In the genomic region with DNA sequence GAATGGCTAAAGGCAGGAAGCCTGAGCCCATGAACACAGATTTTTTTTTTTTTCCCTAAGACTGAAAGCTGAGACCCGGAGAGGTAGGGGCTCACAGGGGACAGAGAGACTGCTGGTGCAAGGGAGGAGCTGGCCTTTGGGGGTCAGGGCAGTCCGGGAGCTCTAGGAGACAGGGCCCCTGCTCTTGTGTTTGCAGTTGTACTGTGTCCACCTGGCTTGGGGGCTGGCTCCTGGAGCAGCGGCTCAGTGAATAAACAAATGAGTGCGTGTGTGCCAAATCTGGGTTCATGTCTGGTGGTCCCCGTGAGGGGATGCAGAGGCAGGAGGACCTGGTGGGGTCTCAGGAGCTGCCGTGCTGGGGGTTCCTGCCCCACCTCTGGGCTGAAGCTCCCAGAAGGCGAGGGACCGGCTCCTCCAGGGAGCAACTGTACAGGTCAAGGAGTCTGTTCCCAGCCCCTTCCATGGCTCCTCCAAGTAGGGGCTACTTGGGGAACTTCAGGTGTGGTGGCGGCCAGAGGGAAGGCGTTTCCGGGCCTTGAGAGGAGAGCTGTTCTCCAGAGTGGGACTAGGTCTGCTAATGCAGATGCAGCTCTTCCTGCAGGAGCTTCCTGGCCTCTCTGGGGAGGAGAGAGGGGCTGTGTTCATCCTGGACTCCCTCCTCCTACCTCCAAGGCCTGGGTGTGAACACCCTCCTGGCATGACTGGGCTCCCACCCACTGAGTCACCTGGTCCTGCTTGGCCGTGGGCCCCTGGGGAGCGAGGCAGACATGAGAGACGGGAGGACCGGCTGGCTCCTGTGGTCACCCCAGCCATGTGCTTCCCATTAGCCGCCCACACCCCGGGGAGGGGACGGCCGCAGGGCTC, we compare ENCODE assay signal across 9 cellular contexts. TPM values are rescaled to one million over a fixed set of nuclear protein-coding genes. Genes with fewer than 3 reads are reported as not detected.
A peak's percentile ranks its signal among the peaks of the same experiment; 100 is the strongest.
DNase-seq lines count a peak whose midpoint lies in the region; ATAC-seq and TF ChIP-seq lines count a peak whose summit lies in the region.
"Had no signal": no experiment of that assay in that cellular context is flagged by ENCODE, and none has a peak within 500 bp of the region (broad histone marks: within the 10 kb centered on the region; RNA-seq: fewer than 3 reads in every experiment).

No MANE protein-coding gene starts in this region.

- TF ChIP-seq CTCF in lung (IDR thresholded peaks at IDR 0.05; ENCODE audit: control extremely low read depth, extremely low read depth) (no peak), uterus (IDR thresholded peaks at IDR 0.05) (no peak)

- no peak for TF ChIP-seq POLR2A in uterus (IDR thresholded peaks at IDR 0.05)

- DNase-seq in activated naive CD4-positive, alpha-beta T cell treated with anti-CD3 and anti-CD28 coated beads, Interleukin-2, amount 50 U/mL, for 72 hours (ENCODE audit: low spot score in 2 of 2) = no peak
- DNase-seq in activated naive CD4-positive, alpha-beta T cell treated with Interleukin-2 at 50 U/mL for 16 hours = no peak
- DNase-seq in lung (ENCODE audit: low spot score) (peak; percentile 70), uterus (peak; percentile 92 to 95), HCEC 1CT (no peak), NCI-H1694 treated with DMSO at 0.1 percent for 48 hours (lab: John Stamatoyannopoulos, UW) (no peak)
- DNase-seq: CD4-positive, CD25-positive, alpha-beta regulatory T cell had no signal

- H3K36me3 Mint-ChIP-seq in activated naive CD4-positive, alpha-beta T cell treated with anti-CD3 and anti-CD28 coated beads, Interleukin-2, amount 50 U/mL, for 72 hours = no peaks in the 10 kb centered on the region
- H3K36me3 Mint-ChIP-seq: CD4-positive, CD25-positive, alpha-beta regulatory T cell had no signal

- peak overlapping the region; percentile 39 for H3K27ac ChIP-seq in duodenal mucosa (ENCODE audit: low read depth, low read length)
- H3K27ac ChIP-seq in lung (ENCODE audit: low read depth in 1 of 2, low read length in 1 of 2) = peak overlapping the region; percentile 49 to 82
- peak overlapping the region; percentile 77 to 80 for H3K27ac ChIP-seq in uterus

- H3K9me3 Mint-ChIP-seq in activated naive CD4-positive, alpha-beta T cell treated with anti-CD3 and anti-CD28 coated beads, Interleukin-2, amount 50 U/mL, for 72 hours = no peaks in the 10 kb centered on the region

- H3K36me3 ChIP-seq in duodenal mucosa (ENCODE audit: control insufficient read depth in 1 of 2, insufficient read depth in 2 of 2, low read length in 2 of 2) = no peaks in the 10 kb centered on the region
- no peaks in the 10 kb centered on the region for H3K36me3 ChIP-seq in lung (ENCODE audit: control insufficient read depth in 2 of 2, insufficient read depth in 2 of 2, low read length in 2 of 2)
- no peaks in the 10 kb centered on the region for H3K36me3 ChIP-seq in uterus

- H3K9me3 ChIP-seq in duodenal mucosa (ENCODE audit: control insufficient read depth in 1 of 2, low read length in 2 of 2) (no peaks in the 10 kb centered on the region), lung (ENCODE audit: control insufficient read depth in 2 of 2, insufficient read depth in 1 of 2, low read length in 1 of 2) (no peaks in the 10 kb centered on the region), uterus (no peaks in the 10 kb centered on the region)

- WGBS in lung, 2 donors = 44 to 73% methylated on average over 19 of the region's 19 CpGs

- H3K27ac Mint-ChIP-seq in activated naive CD4-positive, alpha-beta T cell treated with anti-CD3 and anti-CD28 coated beads, Interleukin-2, amount 50 U/mL, for 72 hours = peak overlapping the region; percentile 60
- H3K27ac Mint-ChIP-seq: CD4-positive, CD25-positive, alpha-beta regulatory T cell had no signal

- H3K4me3 ChIP-seq in duodenal mucosa (ENCODE audit: low read depth in 1 of 2, low read length in 2 of 2) (no peak overlapping the region), lung (no peak overlapping the region), uterus (no peak overlapping the region)

- ATAC-seq in activated naive CD4-positive, alpha-beta T cell treated with anti-CD3 and anti-CD28 coated beads, Interleukin-2, amount 50 U/mL, for 72 hours = no peak
- ATAC-seq in lung (ENCODE audit: insufficient read depth, low FRiP score) (peak; percentile 8), GM21360 (IDR thresholded peaks at IDR 0.05; ENCODE audit: unreplicated experiment) (no peak)

- intact Hi-C loops in uterus (cut with DNase I; ENCODE audit: low total_unique reads) = no loop called here

- H3K4me1 ChIP-seq in duodenal mucosa (ENCODE audit: control insufficient read depth in 1 of 2, insufficient read depth in 2 of 2, low read length in 2 of 2) = peaks cover 7 to 25% of the 10 kb centered on the region in 2 donors
- peaks cover 2 to 26% of the 10 kb centered on the region in 2 donors for H3K4me1 ChIP-seq in lung (ENCODE audit: control insufficient read depth in 2 of 2, insufficient read depth in 2 of 2, low read length in 2 of 2)
- peaks cover 4 to 19% of the 10 kb centered on the region in 2 donors for H3K4me1 ChIP-seq in uterus

- H3K27me3 ChIP-seq in duodenal mucosa (ENCODE audit: control insufficient read depth in 1 of 2, insufficient read depth in 2 of 2, low read length in 2 of 2) (no peaks in the 10 kb centered on the region), lung (ENCODE audit: control insufficient read depth, insufficient read depth) (no peaks in the 10 kb centered on the region), uterus (no peaks in the 10 kb centered on the region)

- H3K9ac ChIP-seq in duodenal mucosa (ENCODE audit: low read depth in 1 of 2, low read length in 2 of 2) = peak overlapping the region in 1 of 2 donors; percentile 7

RNA-seq across cellular contexts. Expression of gene FBXO7, which starts 57.6 kb away (rescaled TPM):
- total RNA-seq in activated naive CD4-positive, alpha-beta T cell treated with anti-CD3 and anti-CD28 coated beads, Interleukin-2, amount 50 U/mL, for 72 hours = 10 to 100 TPM; 71.0 to 93.0 TPM
- total RNA-seq in lung (100 to 1,000 TPM in 1 of 2 donors, 10 to 100 TPM in 1; 84.3 to 117 TPM), uterus (10 to 100 TPM; 78.2 to 90.2 (median 80.0) TPM)
- 10 to 100 TPM; 48.8 to 59.9 TPM for polyA plus RNA-seq in lung

Comparison
In these comparisons a context has a peak if more than half of its experiments do, and no peak if none do; other contexts are left out.
1. DNase-seq: peak in lung (single experiment) and uterus (2 of 2); none in activated naive CD4-positive, alpha-beta T cell treated with anti-CD3 and anti-CD28 coated beads, Interleukin-2, amount 50 U/mL, for 72 hours (0 of 2), activated naive CD4-positive, alpha-beta T cell treated with Interleukin-2 at 50 U/mL for 16 hours (single experiment), HCEC 1CT (single experiment) and NCI-H1694 treated with DMSO at 0.1 percent for 48 hours (single experiment).
2. Peak in every context shown above with its lines, with median percentiles within 50 percentile points of each other: H3K27ac ChIP-seq.